In the genomic region with DNA sequence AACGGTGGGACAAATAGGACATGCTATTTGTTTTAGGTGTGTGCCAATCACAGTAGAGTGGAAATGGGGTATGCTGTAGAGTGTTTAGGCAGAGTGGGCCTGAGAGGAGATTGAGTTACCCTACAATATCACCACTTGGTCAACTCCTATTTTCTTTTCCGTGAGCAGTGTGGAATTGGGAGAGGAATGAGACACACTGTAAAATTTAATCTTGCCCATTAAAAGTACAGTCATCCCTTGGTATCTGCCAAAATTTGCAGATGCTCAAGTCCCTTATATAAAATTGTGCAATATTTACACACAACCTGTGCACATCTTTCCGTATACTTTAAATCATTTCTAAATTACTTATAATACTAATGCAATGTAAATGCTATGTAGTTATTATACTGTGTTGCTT, we compare ENCODE assay signal across 25 cellular contexts.
"Had no signal": no experiment of that assay in that cellular context is flagged by ENCODE, and none has a peak within 500 bp of the region (broad histone marks: within the 10 kb centered on the region; RNA-seq: fewer than 3 reads in every experiment).

No MANE protein-coding gene starts in this region.

- H3K27me3 Mint-ChIP-seq: T-helper 17 cell had no signal

- H3K4me2 ChIP-seq: KMS-11, PC-9 had no signal

- H2AFZ ChIP-seq: PC-9 had no signal

- H3K36me3 ChIP-seq: Peyer's patch, SJCRH30 had no signal

- H3K27me3 ChIP-seq: Peyer's patch, SJCRH30 had no signal

- H3K4me1 ChIP-seq: SJCRH30 had no signal

- ATAC-seq: Right ventricle myocardium inferior, SK-N-SH treated with all-trans-retinoic acid at 6 μM for 48 hours, T-helper 17 cell had no signal

- DNase-seq: Kasumi-1, MV-4-11, NCI-H1048, NCI-H1105, NCI-H1417, NCI-H146, NCI-H1694 treated with DMSO at 0.1 percent for 48 hours, NCI-H2029, NCI-H2081 treated with DMSO at 0.1 percent for 48 hours, NCI-H2171, NCI-H226, NCI-H446, NCI-H510A, NCI-H524 treated with DMSO at 0.1 percent for 48 hours, NCI-H69, NCI-H774, PC-9, Peyer's patch, SHP77 treated with DMSO at 0.1 percent for 48 hours, SJCRH30, T-helper 1 cell, T-helper 17 cell had no signal

- H3K9ac ChIP-seq: KMS-11 had no signal

- H3K9me3 ChIP-seq: Peyer's patch had no signal

- H3K4me3 Mint-ChIP-seq: T-helper 17 cell had no signal

- H3K4me3 ChIP-seq: PC-9, Peyer's patch, SJCRH30 had no signal

- H3K27ac ChIP-seq: KMS-11, PC-9, Peyer's patch, SJCRH30 had no signal
